8 cellular contexts compared by ENCODE assay signal in the genomic region with DNA sequence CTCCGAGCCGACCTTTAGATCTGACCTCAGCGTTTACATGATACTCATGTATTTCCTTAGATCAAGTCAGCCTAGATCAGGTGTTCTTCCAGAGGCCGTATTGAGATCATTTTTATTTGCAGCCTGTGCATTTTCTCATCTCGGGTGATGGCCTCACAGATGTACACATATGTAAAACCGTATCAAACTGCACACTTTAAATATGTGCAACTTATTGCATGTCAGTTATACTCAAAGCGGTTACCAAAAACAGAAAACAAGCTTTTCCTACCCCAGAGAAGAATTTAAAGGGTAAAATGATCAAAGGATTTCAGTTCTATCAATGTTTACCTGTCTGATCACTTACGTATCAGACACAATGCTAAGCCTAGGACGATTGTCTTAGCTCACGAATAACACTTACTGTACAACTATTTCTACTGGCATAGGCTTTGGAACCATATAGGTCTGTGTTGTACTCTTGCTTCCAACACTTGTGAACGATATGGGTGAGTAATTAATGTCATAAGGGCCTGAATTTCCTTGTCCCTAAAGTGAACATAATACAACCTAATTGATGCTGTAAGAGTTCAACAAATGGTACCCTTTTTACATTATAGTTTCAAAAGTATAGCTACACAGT. TPM values are rescaled to one million over a fixed set of nuclear protein-coding genes. Genes with fewer than 3 reads are reported as not detected.
DNase-seq lines count a peak whose midpoint lies in the region; ATAC-seq, FAIRE-seq and TF ChIP-seq lines count a peak whose summit lies in the region.

No MANE protein-coding gene starts in this region.

- peak overlapping the region in 1 of 2 donors; percentile 33 for H3K27ac ChIP-seq in kidney (ENCODE audit: low read depth in 2 of 2, low read length in 2 of 2)
- H3K27ac ChIP-seq in thoracic aorta = peak overlapping the region in 1 of 2 donors; percentile 17

- peak overlapping the region; percentile 72 for H3K9ac ChIP-seq in kidney (ENCODE audit: low read length in 2 of 2)

- H3K4me1 Mint-ChIP-seq in CD14-positive monocyte (peaks cover 46% of the 10 kb centered on the region), HFFc6 (ENCODE audit: low read depth) (peaks cover 60% of the 10 kb centered on the region)
- H3K4me1 Mint-ChIP-seq in activated T-helper 17 cell treated with anti-CD3 and anti-CD28 coated beads, Interleukin-2, amount 50 U/mL, for 72 hours = peaks cover 16% of the 10 kb centered on the region

- DNase-seq in CD14-positive monocyte (ENCODE audit: low spot score) = no peak
- no peak for DNase-seq in HFFc6
- no peak for DNase-seq in kidney
- DNase-seq in thoracic aorta (ENCODE audit: low spot score) = no peak
- DNase-seq in NCI-H1436 (lab: John Stamatoyannopoulos, UW) = no peak
- no peak for DNase-seq in anterior cingulate cortex (lab: John Stamatoyannopoulos, UW)

- H3K4me1 ChIP-seq in kidney (ENCODE audit: control insufficient read depth in 1 of 2, insufficient read depth in 1 of 2, low read depth in 1 of 2, low read length in 2 of 2) (peaks cover 4 to 5% of the 10 kb centered on the region in 2 donors), thoracic aorta (ENCODE audit: control insufficient read depth in 1 of 2, low read depth in 2 of 2) (peaks cover 9 to 18% of the 10 kb centered on the region in 2 donors)

- H3K27me3 ChIP-seq in thoracic aorta (replicated peaks; ENCODE audit: insufficient read depth) = no peaks in the 10 kb centered on the region

- H3K36me3 ChIP-seq in kidney (ENCODE audit: control insufficient read depth in 1 of 2, insufficient read depth in 2 of 2, low read length in 2 of 2) = peaks cover under 1 to 6% of the 10 kb centered on the region in 2 donors
- peaks cover 2% of the 10 kb centered on the region for H3K36me3 ChIP-seq in thoracic aorta

- FAIRE-seq in kidney (lab: Jason Lieb, UNC) = no peak

- H3K27me3 Mint-ChIP-seq in CD14-positive monocyte (ENCODE audit: low read depth in 3 of 3) (peaks cover 0 to 2% (median 0%) of the 10 kb centered on the region in 3 donors), HFFc6 (ENCODE audit: insufficient read depth) (peaks cover 4% of the 10 kb centered on the region)
- no peaks in the 10 kb centered on the region for H3K27me3 Mint-ChIP-seq in activated T-helper 17 cell treated with anti-CD3 and anti-CD28 coated beads, Interleukin-2, amount 50 U/mL, for 72 hours

- intact Hi-C loops in CD14-positive monocyte (cut with micrococcal nuclease) (no loop called here), kidney (cut with DNase I) (no loop called here)

- no peaks in the 10 kb centered on the region for H3K9me3 Mint-ChIP-seq in CD14-positive monocyte
- no peaks in the 10 kb centered on the region for H3K9me3 Mint-ChIP-seq in HFFc6
- H3K9me3 Mint-ChIP-seq in activated T-helper 17 cell treated with anti-CD3 and anti-CD28 coated beads, Interleukin-2, amount 50 U/mL, for 72 hours = no peaks in the 10 kb centered on the region

- H3K4me3 ChIP-seq in kidney (ENCODE audit: low read length in 2 of 2) (peak overlapping the region; percentile 96 to 98), thoracic aorta (peak overlapping the region; percentile 82)

- peaks cover 30 to 36% of the 10 kb centered on the region in 2 donors for H3K36me3 Mint-ChIP-seq in CD14-positive monocyte
- peaks cover 40% of the 10 kb centered on the region for H3K36me3 Mint-ChIP-seq in HFFc6 (ENCODE audit: low read depth)
- peaks cover 60% of the 10 kb centered on the region for H3K36me3 Mint-ChIP-seq in activated T-helper 17 cell treated with anti-CD3 and anti-CD28 coated beads, Interleukin-2, amount 50 U/mL, for 72 hours (ENCODE audit: low read depth)

- H3K4me3 Mint-ChIP-seq in CD14-positive monocyte = peak overlapping the region; percentile 98 to 99
- peak overlapping the region; percentile 94 for H3K4me3 Mint-ChIP-seq in HFFc6
- H3K4me3 Mint-ChIP-seq in activated T-helper 17 cell treated with anti-CD3 and anti-CD28 coated beads, Interleukin-2, amount 50 U/mL, for 72 hours = peak overlapping the region; percentile 95

- H3K27ac Mint-ChIP-seq in CD14-positive monocyte (peak overlapping the region; percentile 94 to 98 (median 97)), HFFc6 (peak overlapping the region; percentile 88)
- peak overlapping the region; percentile 98 for H3K27ac Mint-ChIP-seq in activated T-helper 17 cell treated with anti-CD3 and anti-CD28 coated beads, Interleukin-2, amount 50 U/mL, for 72 hours

- peak; percentile 83 for ATAC-seq in activated T-helper 17 cell treated with anti-CD3 and anti-CD28 coated beads, Interleukin-2, amount 50 U/mL, for 72 hours (replicated peaks)
- ATAC-seq in thoracic aorta (ENCODE audit: insufficient number of reproducible peaks, low FRiP score, low read depth) (no peak), HG03039 (IDR thresholded peaks at IDR 0.05; ENCODE audit: unreplicated experiment) (no peak)

- TF ChIP-seq CTCF in CD14-positive monocyte (IDR thresholded peaks at IDR 0.05) (no peak), HFFc6 (IDR thresholded peaks at IDR 0.05) (no peak), kidney (IDR thresholded peaks at IDR 0.05; ENCODE audit: borderline replicate concordance, extremely low read depth, insufficient read depth) (no peak), thoracic aorta (IDR thresholded peaks at IDR 0.05) (no peak)

- H3K9me3 ChIP-seq in kidney (ENCODE audit: control insufficient read depth in 1 of 2, low read length in 2 of 2) = no peaks in the 10 kb centered on the region
- H3K9me3 ChIP-seq in thoracic aorta = no peaks in the 10 kb centered on the region

RNA-seq across cellular contexts. Expression of gene LLPH, which starts 0.6 kb away (rescaled TPM):
- polyA plus RNA-seq in CD14-positive monocyte (10 to 100 TPM; 33.4 to 44.0 TPM), kidney (ENCODE audit: insufficient read depth, low read depth, low replicate concordance) (28.7 TPM)
- total RNA-seq in HFFc6 (2021; fragmentation: NEBNext Ultra II Directional; extraction: Animal tissue kit (Norgen Biotek cat#: 25700)) = 10 to 100 TPM; 41.1 to 53.1 (median 45.5) TPM
- total RNA-seq in activated T-helper 17 cell treated with anti-CD3 and anti-CD28 coated beads, Interleukin-2, amount 50 U/mL, for 72 hours = 10 to 100 TPM; 20.6 to 37.0 TPM
- total RNA-seq in kidney (21.9 TPM), thoracic aorta (1 to 10 TPM; 5.0 to 8.1 TPM)

RNA-seq across cellular contexts. Expression of gene TMBIM4, which starts 38.6 kb away (rescaled TPM):
- 100 to 1,000 TPM; 694 to 823 TPM for polyA plus RNA-seq in CD14-positive monocyte
- total RNA-seq in HFFc6 (2021; fragmentation: NEBNext Ultra II Directional; extraction: Animal tissue kit (Norgen Biotek cat#: 25700)) = 100 to 1,000 TPM in 3 of 6 experiments, 10 to 100 TPM in 3; 92.3 to 112 (median 104) TPM
- total RNA-seq in activated T-helper 17 cell treated with anti-CD3 and anti-CD28 coated beads, Interleukin-2, amount 50 U/mL, for 72 hours = 10 to 100 TPM; 41.5 to 48.9 TPM
- total RNA-seq in kidney = 140 TPM
- polyA plus RNA-seq in kidney (ENCODE audit: insufficient read depth, low read depth, low replicate concordance) = 179 TPM
- 100 to 1,000 TPM; 114 to 161 TPM for total RNA-seq in thoracic aorta

RNA-seq across cellular contexts. Expression of gene IRAK3, which starts 57.8 kb away (rescaled TPM):
- polyA plus RNA-seq in CD14-positive monocyte = 10 to 100 TPM; 56.9 to 59.7 TPM
- 1 to 10 TPM in 5 of 6 experiments, under 1 TPM in 1; 0.83 to 4.7 (median 3.6) TPM for total RNA-seq in HFFc6 (2021; fragmentation: NEBNext Ultra II Directional; extraction: Animal tissue kit (Norgen Biotek cat#: 25700))
- 1 to 10 TPM; 1.4 to 1.8 TPM for total RNA-seq in activated T-helper 17 cell treated with anti-CD3 and anti-CD28 coated beads, Interleukin-2, amount 50 U/mL, for 72 hours
- total RNA-seq in kidney = 19.9 TPM
- 1.2 TPM for polyA plus RNA-seq in kidney (ENCODE audit: insufficient read depth, low read depth, low replicate concordance)
- 10 to 100 TPM; 29.8 to 67.9 TPM for total RNA-seq in thoracic aorta
